In the genomic region with DNA sequence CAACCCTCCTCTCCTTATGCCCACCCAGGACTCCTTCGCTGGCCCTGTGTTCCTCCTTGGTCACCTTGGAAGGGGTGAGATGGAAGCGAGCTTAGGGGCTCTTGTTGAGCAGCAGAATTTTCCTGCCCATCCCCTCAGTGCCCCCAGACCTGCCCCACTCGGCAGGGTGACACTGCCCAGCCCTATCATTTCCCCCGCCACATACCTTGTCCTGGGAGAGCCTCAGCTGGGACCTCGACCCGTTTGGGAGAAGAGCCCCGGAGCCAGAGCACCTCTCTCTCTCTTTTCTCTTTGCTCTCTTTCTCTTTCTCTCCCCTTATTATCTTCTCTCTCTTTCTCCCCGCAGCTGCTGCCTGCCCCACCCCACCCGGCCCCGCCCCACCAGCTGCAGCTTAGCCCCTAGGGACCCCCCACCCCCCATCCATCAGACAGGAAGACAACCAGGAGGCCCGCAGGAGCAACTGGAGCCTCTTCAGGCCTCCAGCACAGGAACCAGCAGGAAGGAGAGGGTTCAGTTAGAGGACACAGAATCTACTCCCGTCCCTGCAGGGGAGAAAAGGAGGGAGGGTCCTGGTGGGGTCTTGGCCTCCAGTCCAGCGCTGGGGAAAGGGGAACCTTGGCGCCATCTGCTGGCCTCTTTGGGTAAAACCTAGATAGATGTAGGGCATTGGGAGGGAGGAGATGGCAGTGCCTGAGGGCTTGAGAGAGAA, we compare ENCODE assay signal across 1 cellular context.
TF ChIP-seq lines count a peak whose summit lies in the region.

No MANE protein-coding gene starts in this region.

TF ChIP-seq in GM12878, 131 proteins besides CTCF, POLR2A, EP300 and RAD21:
- peak; percentile 40; the same call in 1 of the 2 replicates for TF ChIP-seq YY1 (IDR thresholded peaks at IDR 0.05; ENCODE audit: low read depth, low read length)
- TF ChIP-seq, protein P1, sequence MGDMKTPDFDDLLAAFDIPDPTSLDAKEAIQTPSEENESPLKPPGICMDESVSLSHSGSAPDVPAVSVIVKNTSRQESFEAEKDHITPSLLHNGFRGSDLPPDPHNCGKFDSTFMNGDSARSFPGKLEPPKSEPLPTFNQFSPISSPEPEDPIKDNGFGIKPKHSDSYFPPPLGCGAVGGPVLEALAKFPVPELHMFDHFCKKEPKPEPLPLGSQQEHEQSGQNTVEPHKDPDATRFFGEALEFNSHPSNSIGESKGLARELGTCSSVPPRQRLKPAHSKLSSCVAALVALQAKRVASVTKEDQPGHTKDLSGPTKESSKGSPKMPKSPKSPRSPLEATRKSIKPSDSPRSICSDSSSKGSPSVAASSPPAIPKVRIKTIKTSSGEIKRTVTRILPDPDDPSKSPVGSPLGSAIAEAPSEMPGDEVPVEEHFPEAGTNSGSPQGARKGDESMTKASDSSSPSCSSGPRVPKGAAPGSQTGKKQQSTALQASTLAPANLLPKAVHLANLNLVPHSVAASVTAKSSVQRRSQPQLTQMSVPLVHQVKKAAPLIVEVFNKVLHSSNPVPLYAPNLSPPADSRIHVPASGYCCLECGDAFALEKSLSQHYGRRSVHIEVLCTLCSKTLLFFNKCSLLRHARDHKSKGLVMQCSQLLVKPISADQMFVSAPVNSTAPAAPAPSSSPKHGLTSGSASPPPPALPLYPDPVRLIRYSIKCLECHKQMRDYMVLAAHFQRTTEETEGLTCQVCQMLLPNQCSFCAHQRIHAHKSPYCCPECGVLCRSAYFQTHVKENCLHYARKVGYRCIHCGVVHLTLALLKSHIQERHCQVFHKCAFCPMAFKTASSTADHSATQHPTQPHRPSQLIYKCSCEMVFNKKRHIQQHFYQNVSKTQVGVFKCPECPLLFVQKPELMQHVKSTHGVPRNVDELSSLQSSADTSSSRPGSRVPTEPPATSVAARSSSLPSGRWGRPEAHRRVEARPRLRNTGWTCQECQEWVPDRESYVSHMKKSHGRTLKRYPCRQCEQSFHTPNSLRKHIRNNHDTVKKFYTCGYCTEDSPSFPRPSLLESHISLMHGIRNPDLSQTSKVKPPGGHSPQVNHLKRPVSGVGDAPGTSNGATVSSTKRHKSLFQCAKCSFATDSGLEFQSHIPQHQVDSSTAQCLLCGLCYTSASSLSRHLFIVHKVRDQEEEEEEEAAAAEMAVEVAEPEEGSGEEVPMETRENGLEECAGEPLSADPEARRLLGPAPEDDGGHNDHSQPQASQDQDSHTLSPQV (IDR thresholded peaks at IDR 0.05), result no peak
- no peak for TF ChIP-seq KDM1A (IDR thresholded peaks at IDR 0.05; ENCODE audit: borderline replicate concordance)
- no peak for TF ChIP-seq POU2F2 (IDR thresholded peaks at IDR 0.05; ENCODE audit: borderline replicate concordance, low read depth, low read length)
- no peak for TF ChIP-seq JUNB (IDR thresholded peaks at IDR 0.05)
- peak; percentile 87 for TF ChIP-seq MEF2B (IDR thresholded peaks at IDR 0.05; ENCODE audit: partially characterized antibody, poor library complexity, severe bottlenecking)
- peak; percentile 45; the same call in 1 of the 2 replicates for TF ChIP-seq RB1 (IDR thresholded peaks at IDR 0.05; ENCODE audit: borderline replicate concordance)
- TF ChIP-seq SIX5 (IDR thresholded peaks at IDR 0.05; ENCODE audit: low read depth, low read length, severe bottlenecking), result no peak
- TF ChIP-seq NR2F1 (conservative IDR thresholded peaks at IDR 0.05), result 0 out of 2 replicates have a peak, but pooled peaks have one; percentile 14
- no peak for TF ChIP-seq MYC (IDR thresholded peaks at IDR 0.05; ENCODE audit: insufficient read depth, insufficient read length, insufficient replicate concordance, low read length, severe bottlenecking)
- TF ChIP-seq EZH2 (IDR thresholded peaks at IDR 0.05; ENCODE audit: borderline replicate concordance, control insufficient read depth, low read depth, low read length), result no peak
- TF ChIP-seq TCF12 (IDR thresholded peaks at IDR 0.05; ENCODE audit: low read depth, low read length), result peak; percentile 7; the same call in 1 of the 2 replicates
- peak; percentile 82 for TF ChIP-seq SMC3 (IDR thresholded peaks at IDR 0.05; ENCODE audit: borderline replicate concordance, low read length)
- TF ChIP-seq BACH1 (IDR thresholded peaks at IDR 0.05; ENCODE audit: borderline replicate concordance), result no peak
- TF ChIP-seq SMAD1 (IDR thresholded peaks at IDR 0.05; ENCODE audit: low read depth, partially characterized antibody), result no peak
